ENCODE assay signal across 2 cellular contexts in the genomic region with DNA sequence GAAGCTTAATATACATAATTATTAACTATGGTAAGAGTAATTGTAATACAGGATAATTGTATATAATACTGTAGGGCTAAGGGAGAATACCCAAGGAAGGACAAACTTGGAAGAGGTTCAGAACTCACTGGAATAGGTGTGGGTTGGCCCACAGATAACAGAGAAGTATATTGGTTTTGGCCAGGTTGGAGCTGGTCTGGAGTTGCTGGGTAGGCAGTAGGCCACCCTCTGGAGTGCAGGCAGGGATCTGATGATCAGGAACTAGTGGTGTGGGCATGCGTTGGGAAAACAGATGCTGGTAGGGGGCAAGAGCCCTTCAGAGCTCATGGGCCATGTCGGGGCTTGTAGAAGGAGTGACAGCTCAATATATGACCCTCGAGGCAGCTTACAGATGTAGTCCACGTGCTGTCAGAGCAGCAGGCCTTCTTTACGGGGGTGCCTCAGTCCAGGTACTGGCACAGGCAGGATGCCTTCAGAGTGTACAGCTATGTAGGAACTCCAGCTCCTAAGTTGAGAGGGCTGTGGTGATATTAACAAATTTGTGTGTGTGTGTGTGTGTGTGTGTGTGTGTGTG.
TF ChIP-seq lines count a peak whose summit lies in the region.

No MANE protein-coding gene starts in this region.

TF ChIP-seq in GM23338, 12 proteins besides CTCF, POLR2A, EP300 and RAD21 (continued from another document):
- TF ChIP-seq, protein P1, sequence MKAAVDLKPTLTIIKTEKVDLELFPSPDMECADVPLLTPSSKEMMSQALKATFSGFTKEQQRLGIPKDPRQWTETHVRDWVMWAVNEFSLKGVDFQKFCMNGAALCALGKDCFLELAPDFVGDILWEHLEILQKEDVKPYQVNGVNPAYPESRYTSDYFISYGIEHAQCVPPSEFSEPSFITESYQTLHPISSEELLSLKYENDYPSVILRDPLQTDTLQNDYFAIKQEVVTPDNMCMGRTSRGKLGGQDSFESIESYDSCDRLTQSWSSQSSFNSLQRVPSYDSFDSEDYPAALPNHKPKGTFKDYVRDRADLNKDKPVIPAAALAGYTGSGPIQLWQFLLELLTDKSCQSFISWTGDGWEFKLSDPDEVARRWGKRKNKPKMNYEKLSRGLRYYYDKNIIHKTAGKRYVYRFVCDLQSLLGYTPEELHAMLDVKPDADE (IDR thresholded peaks at IDR 0.05): no peak
- TF ChIP-seq EZH2 (IDR thresholded peaks at IDR 0.05; ENCODE audit: low read depth, unreplicated experiment): no peak
- no peak for TF ChIP-seq JUNB (IDR thresholded peaks at IDR 0.05; ENCODE audit: unreplicated experiment)
- no peak for TF ChIP-seq ZNF331 (CRISPR knock-in tag; IDR thresholded peaks at IDR 0.05; ENCODE audit: low read depth)
- no peak for TF ChIP-seq EZH2phosphoT487 (IDR thresholded peaks at IDR 0.05; ENCODE audit: unreplicated experiment)
- TF ChIP-seq, protein P2, sequence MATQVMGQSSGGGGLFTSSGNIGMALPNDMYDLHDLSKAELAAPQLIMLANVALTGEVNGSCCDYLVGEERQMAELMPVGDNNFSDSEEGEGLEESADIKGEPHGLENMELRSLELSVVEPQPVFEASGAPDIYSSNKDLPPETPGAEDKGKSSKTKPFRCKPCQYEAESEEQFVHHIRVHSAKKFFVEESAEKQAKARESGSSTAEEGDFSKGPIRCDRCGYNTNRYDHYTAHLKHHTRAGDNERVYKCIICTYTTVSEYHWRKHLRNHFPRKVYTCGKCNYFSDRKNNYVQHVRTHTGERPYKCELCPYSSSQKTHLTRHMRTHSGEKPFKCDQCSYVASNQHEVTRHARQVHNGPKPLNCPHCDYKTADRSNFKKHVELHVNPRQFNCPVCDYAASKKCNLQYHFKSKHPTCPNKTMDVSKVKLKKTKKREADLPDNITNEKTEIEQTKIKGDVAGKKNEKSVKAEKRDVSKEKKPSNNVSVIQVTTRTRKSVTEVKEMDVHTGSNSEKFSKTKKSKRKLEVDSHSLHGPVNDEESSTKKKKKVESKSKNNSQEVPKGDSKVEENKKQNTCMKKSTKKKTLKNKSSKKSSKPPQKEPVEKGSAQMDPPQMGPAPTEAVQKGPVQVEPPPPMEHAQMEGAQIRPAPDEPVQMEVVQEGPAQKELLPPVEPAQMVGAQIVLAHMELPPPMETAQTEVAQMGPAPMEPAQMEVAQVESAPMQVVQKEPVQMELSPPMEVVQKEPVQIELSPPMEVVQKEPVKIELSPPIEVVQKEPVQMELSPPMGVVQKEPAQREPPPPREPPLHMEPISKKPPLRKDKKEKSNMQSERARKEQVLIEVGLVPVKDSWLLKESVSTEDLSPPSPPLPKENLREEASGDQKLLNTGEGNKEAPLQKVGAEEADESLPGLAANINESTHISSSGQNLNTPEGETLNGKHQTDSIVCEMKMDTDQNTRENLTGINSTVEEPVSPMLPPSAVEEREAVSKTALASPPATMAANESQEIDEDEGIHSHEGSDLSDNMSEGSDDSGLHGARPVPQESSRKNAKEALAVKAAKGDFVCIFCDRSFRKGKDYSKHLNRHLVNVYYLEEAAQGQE (IDR thresholded peaks at IDR 0.05; ENCODE audit: unreplicated experiment): no peak
- TF ChIP-seq STAT1 (IDR thresholded peaks at IDR 0.05; ENCODE audit: unreplicated experiment): no peak
- TF ChIP-seq, protein P3, sequence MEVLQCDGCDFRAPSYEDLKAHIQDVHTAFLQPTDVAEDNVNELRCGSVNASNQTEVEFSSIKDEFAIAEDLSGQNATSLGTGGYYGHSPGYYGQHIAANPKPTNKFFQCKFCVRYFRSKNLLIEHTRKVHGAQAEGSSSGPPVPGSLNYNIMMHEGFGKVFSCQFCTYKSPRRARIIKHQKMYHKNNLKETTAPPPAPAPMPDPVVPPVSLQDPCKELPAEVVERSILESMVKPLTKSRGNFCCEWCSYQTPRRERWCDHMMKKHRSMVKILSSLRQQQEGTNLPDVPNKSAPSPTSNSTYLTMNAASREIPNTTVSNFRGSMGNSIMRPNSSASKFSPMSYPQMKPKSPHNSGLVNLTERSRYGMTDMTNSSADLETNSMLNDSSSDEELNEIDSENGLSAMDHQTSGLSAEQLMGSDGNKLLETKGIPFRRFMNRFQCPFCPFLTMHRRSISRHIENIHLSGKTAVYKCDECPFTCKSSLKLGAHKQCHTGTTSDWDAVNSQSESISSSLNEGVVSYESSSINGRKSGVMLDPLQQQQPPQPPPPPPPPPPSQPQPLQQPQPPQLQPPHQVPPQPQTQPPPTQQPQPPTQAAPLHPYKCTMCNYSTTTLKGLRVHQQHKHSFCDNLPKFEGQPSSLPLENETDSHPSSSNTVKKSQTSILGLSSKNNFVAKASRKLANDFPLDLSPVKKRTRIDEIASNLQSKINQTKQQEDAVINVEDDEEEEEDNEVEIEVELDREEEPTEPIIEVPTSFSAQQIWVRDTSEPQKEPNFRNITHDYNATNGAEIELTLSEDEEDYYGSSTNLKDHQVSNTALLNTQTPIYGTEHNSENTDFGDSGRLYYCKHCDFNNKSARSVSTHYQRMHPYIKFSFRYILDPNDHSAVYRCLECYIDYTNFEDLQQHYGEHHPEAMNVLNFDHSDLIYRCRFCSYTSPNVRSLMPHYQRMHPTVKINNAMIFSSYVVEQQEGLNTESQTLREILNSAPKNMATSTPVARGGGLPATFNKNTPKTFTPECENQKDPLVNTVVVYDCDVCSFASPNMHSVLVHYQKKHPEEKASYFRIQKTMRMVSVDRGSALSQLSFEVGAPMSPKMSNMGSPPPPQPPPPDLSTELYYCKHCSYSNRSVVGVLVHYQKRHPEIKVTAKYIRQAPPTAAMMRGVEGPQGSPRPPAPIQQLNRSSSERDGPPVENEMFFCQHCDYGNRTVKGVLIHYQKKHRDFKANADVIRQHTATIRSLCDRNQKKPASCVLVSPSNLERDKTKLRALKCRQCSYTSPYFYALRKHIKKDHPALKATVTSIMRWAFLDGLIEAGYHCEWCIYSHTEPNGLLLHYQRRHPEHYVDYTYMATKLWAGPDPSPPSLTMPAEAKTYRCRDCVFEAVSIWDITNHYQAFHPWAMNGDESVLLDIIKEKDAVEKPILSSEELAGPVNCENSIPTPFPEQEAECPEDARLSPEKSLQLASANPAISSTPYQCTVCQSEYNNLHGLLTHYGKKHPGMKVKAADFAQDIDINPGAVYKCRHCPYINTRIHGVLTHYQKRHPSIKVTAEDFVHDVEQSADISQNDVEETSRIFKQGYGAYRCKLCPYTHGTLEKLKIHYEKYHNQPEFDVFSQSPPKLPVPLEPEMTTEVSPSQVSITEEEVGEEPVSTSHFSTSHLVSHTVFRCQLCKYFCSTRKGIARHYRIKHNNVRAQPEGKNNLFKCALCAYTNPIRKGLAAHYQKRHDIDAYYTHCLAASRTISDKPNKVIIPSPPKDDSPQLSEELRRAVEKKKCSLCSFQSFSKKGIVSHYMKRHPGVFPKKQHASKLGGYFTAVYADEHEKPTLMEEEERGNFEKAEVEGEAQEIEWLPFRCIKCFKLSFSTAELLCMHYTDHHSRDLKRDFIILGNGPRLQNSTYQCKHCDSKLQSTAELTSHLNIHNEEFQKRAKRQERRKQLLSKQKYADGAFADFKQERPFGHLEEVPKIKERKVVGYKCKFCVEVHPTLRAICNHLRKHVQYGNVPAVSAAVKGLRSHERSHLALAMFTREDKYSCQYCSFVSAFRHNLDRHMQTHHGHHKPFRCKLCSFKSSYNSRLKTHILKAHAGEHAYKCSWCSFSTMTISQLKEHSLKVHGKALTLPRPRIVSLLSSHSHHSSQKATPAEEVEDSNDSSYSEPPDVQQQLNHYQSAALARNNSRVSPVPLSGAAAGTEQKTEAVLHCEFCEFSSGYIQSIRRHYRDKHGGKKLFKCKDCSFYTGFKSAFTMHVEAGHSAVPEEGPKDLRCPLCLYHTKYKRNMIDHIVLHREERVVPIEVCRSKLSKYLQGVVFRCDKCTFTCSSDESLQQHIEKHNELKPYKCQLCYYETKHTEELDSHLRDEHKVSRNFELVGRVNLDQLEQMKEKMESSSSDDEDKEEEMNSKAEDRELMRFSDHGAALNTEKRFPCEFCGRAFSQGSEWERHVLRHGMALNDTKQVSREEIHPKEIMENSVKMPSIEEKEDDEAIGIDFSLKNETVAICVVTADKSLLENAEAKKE (CRISPR knock-in tag; IDR thresholded peaks at IDR 0.05): no peak

TF ChIP-seq in WTC11, 78 proteins besides CTCF, POLR2A, EP300 and RAD21 (continued from another document):
- TF ChIP-seq, protein P4, sequence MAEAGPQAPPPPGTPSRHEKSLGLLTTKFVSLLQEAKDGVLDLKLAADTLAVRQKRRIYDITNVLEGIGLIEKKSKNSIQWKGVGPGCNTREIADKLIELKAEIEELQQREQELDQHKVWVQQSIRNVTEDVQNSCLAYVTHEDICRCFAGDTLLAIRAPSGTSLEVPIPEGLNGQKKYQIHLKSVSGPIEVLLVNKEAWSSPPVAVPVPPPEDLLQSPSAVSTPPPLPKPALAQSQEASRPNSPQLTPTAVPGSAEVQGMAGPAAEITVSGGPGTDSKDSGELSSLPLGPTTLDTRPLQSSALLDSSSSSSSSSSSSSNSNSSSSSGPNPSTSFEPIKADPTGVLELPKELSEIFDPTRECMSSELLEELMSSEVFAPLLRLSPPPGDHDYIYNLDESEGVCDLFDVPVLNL (CRISPR knock-in tag; IDR thresholded peaks at IDR 0.05; ENCODE audit: borderline replicate concordance, low read depth): no peak
- TF ChIP-seq, protein P5, sequence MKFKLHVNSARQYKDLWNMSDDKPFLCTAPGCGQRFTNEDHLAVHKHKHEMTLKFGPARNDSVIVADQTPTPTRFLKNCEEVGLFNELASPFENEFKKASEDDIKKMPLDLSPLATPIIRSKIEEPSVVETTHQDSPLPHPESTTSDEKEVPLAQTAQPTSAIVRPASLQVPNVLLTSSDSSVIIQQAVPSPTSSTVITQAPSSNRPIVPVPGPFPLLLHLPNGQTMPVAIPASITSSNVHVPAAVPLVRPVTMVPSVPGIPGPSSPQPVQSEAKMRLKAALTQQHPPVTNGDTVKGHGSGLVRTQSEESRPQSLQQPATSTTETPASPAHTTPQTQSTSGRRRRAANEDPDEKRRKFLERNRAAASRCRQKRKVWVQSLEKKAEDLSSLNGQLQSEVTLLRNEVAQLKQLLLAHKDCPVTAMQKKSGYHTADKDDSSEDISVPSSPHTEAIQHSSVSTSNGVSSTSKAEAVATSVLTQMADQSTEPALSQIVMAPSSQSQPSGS (CRISPR knock-in tag; IDR thresholded peaks at IDR 0.05; ENCODE audit: borderline replicate concordance, low read depth): no peak
- TF ChIP-seq ZNF396 (CRISPR knock-in tag; IDR thresholded peaks at IDR 0.05; ENCODE audit: borderline replicate concordance) (no peak), HMGA2 (CRISPR knock-in tag; IDR thresholded peaks at IDR 0.05) (no peak), ZNF423 (CRISPR knock-in tag; IDR thresholded peaks at IDR 0.05) (no peak), CREB1 (CRISPR knock-in tag; IDR thresholded peaks at IDR 0.05) (no peak), CREM (CRISPR knock-in tag; IDR thresholded peaks at IDR 0.05) (no peak), ZBTB21 (CRISPR knock-in tag; IDR thresholded peaks at IDR 0.05; ENCODE audit: borderline replicate concordance) (no peak), FOXJ3 (CRISPR knock-in tag; IDR thresholded peaks at IDR 0.05; ENCODE audit: borderline replicate concordance) (no peak), ETV6 (CRISPR knock-in tag; IDR thresholded peaks at IDR 0.05) (no peak)
- TF ChIP-seq, protein P6, sequence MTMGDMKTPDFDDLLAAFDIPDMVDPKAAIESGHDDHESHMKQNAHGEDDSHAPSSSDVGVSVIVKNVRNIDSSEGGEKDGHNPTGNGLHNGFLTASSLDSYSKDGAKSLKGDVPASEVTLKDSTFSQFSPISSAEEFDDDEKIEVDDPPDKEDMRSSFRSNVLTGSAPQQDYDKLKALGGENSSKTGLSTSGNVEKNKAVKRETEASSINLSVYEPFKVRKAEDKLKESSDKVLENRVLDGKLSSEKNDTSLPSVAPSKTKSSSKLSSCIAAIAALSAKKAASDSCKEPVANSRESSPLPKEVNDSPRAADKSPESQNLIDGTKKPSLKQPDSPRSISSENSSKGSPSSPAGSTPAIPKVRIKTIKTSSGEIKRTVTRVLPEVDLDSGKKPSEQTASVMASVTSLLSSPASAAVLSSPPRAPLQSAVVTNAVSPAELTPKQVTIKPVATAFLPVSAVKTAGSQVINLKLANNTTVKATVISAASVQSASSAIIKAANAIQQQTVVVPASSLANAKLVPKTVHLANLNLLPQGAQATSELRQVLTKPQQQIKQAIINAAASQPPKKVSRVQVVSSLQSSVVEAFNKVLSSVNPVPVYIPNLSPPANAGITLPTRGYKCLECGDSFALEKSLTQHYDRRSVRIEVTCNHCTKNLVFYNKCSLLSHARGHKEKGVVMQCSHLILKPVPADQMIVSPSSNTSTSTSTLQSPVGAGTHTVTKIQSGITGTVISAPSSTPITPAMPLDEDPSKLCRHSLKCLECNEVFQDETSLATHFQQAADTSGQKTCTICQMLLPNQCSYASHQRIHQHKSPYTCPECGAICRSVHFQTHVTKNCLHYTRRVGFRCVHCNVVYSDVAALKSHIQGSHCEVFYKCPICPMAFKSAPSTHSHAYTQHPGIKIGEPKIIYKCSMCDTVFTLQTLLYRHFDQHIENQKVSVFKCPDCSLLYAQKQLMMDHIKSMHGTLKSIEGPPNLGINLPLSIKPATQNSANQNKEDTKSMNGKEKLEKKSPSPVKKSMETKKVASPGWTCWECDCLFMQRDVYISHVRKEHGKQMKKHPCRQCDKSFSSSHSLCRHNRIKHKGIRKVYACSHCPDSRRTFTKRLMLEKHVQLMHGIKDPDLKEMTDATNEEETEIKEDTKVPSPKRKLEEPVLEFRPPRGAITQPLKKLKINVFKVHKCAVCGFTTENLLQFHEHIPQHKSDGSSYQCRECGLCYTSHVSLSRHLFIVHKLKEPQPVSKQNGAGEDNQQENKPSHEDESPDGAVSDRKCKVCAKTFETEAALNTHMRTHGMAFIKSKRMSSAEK (CRISPR knock-in tag; IDR thresholded peaks at IDR 0.05; ENCODE audit: borderline replicate concordance): no peak
- TF ChIP-seq, protein P7, sequence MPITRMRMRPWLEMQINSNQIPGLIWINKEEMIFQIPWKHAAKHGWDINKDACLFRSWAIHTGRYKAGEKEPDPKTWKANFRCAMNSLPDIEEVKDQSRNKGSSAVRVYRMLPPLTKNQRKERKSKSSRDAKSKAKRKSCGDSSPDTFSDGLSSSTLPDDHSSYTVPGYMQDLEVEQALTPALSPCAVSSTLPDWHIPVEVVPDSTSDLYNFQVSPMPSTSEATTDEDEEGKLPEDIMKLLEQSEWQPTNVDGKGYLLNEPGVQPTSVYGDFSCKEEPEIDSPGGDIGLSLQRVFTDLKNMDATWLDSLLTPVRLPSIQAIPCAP (CRISPR knock-in tag; IDR thresholded peaks at IDR 0.05): no peak
- TF ChIP-seq, protein P8, sequence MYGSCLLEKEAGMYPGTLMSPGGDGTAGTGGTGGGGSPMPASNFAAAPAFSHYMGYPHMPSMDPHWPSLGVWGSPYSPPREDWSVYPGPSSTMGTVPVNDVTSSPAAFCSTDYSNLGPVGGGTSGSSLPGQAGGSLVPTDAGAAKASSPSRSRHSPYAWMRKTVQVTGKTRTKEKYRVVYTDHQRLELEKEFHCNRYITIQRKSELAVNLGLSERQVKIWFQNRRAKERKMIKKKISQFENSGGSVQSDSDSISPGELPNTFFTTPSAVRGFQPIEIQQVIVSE (CRISPR knock-in tag; IDR thresholded peaks at IDR 0.05; ENCODE audit: borderline replicate concordance): no peak
